In genomic region chr4:76623217-76624060, GRCh38 we compare ENCODE assay signal across 14 cellular contexts.
A peak's percentile ranks its signal among the peaks of the same experiment; 100 is the strongest.
DNase-seq lines count a peak whose midpoint lies in the region; ATAC-seq and TF ChIP-seq lines count a peak whose summit lies in the region.
"Had no signal": no experiment of that assay in that cellular context is flagged by ENCODE, and none has a peak within 500 bp of the region (broad histone marks: within the 10 kb centered on the region; RNA-seq: fewer than 3 reads in every experiment).

No MANE protein-coding gene starts in this region.

- DNase-seq in breast epithelium (ENCODE audit: low spot score in 2 of 2): no peak
- no peak for DNase-seq in lower lobe of right lung
- no peak for DNase-seq in suprapubic skin (ENCODE audit: low spot score in 2 of 2)
- no peak for DNase-seq in activated gamma-delta T cell (lab: John Stamatoyannopoulos, UW)
- no peak for DNase-seq in NCI-H345 treated with DMSO at 0.1 percent for 48 hours (lab: John Stamatoyannopoulos, UW; ENCODE audit: unreplicated experiment)
- DNase-seq: activated B cell treated with CpG ODN at 0.5 μM for 24 hours; activated T-cell treated with anti-CD3 and anti-CD28 coated beads, Interleukin-2, amount 50 U/mL, for 24 hours; CD4-positive, alpha-beta memory T cell; NCI-H1105; NCI-H524; SHP77 treated with DMSO at 0.1 percent for 48 hours had no signal

- H3K36me3 ChIP-seq in HUES64 (ENCODE audit: insufficient read depth, low read length) (no peaks in the 10 kb centered on the region), breast epithelium (no peaks in the 10 kb centered on the region), lower lobe of right lung (no peaks in the 10 kb centered on the region), suprapubic skin (no peaks in the 10 kb centered on the region)

- intact Hi-C loops in breast epithelium (cut with DNase I; ENCODE audit: low total_unique reads): no loop called here
- intact Hi-C loops in lower lobe of right lung (cut with DNase I): no loop called here

- ATAC-seq in lower lobe of right lung: peak in 1 of 2 donors; percentile 39
- ATAC-seq in HG02870 (IDR thresholded peaks at IDR 0.05; ENCODE audit: unreplicated experiment): no peak
- no peak for ATAC-seq in GM21619 (IDR thresholded peaks at IDR 0.05; ENCODE audit: unreplicated experiment)

- no peak for TF ChIP-seq CTCF in breast epithelium (IDR thresholded peaks at IDR 0.05)
- no peak for TF ChIP-seq CTCF in lower lobe of right lung (IDR thresholded peaks at IDR 0.05)
- TF ChIP-seq CTCF in suprapubic skin (IDR thresholded peaks at IDR 0.05): no peak

- H3K9ac ChIP-seq in HUES64 (ENCODE audit: low read depth, low read length): peak overlapping the region; percentile 37; the same call in 1 of the 2 replicates

- H3K27ac ChIP-seq in HUES64 (ENCODE audit: low read depth, low read length) (no peak overlapping the region), breast epithelium (peak overlapping the region; percentile 76 to 87), lower lobe of right lung (peak overlapping the region; percentile 83), suprapubic skin (peak overlapping the region; percentile 32)

- H3K4me1 ChIP-seq in HUES64 (ENCODE audit: insufficient read depth, low read length) (peaks cover 44% of the 10 kb centered on the region), breast epithelium (peaks cover 0 to 14% of the 10 kb centered on the region in 2 donors), lower lobe of right lung (peaks cover 34% of the 10 kb centered on the region), suprapubic skin (peaks cover 9% of the 10 kb centered on the region)

- 98% methylated on average over 2 of the region's 4 CpGs for WGBS in HUES64
- 76% methylated on average over 4 of the region's 4 CpGs for WGBS in suprapubic skin

- no peaks in the 10 kb centered on the region for H3K9me3 ChIP-seq in HUES64 (ENCODE audit: insufficient read depth, low read depth, low read length)
- H3K9me3 ChIP-seq in breast epithelium: no peaks in the 10 kb centered on the region
- H3K9me3 ChIP-seq in lower lobe of right lung: no peaks in the 10 kb centered on the region
- H3K9me3 ChIP-seq in suprapubic skin: no peaks in the 10 kb centered on the region

- H3K27me3 ChIP-seq in HUES64 (ENCODE audit: insufficient read depth, low read length) (no peaks in the 10 kb centered on the region), breast epithelium (no peaks in the 10 kb centered on the region), lower lobe of right lung (ENCODE audit: low read depth) (no peaks in the 10 kb centered on the region), suprapubic skin (no peaks in the 10 kb centered on the region)

- TF ChIP-seq POLR2A in breast epithelium (IDR thresholded peaks at IDR 0.05) (no peak), suprapubic skin (IDR thresholded peaks at IDR 0.05) (no peak)

- H3K4me3 ChIP-seq in HUES64 (ENCODE audit: low read length) (no peak overlapping the region), breast epithelium (no peak overlapping the region), lower lobe of right lung (no peak overlapping the region), suprapubic skin (no peak overlapping the region)

- TF ChIP-seq EP300 in suprapubic skin (IDR thresholded peaks at IDR 0.05): no peak
